Comparison of ENCODE assay signal across 12 cellular contexts in genomic region chr6:140079328-140079727, GRCh38.
A peak's percentile ranks its signal among the peaks of the same experiment; 100 is the strongest.
DNase-seq lines count a peak whose midpoint lies in the region; ATAC-seq and TF ChIP-seq lines count a peak whose summit lies in the region.
"Had no signal": no experiment of that assay in that cellular context is flagged by ENCODE, and none has a peak within 500 bp of the region (broad histone marks: within the 10 kb centered on the region; RNA-seq: fewer than 3 reads in every experiment).

No MANE protein-coding gene starts in this region.

- H3K4me1 ChIP-seq in RWPE2 (ENCODE audit: insufficient read depth, poor library complexity, severe bottlenecking) (peaks cover 30% of the 10 kb centered on the region), thyroid gland (peaks cover 17 to 34% of the 10 kb centered on the region in 2 donors)

- no peaks in the 10 kb centered on the region for H3K27me3 ChIP-seq in RWPE2 (ENCODE audit: insufficient read depth, poor library complexity, severe bottlenecking)
- H3K27me3 ChIP-seq in thyroid gland = no peaks in the 10 kb centered on the region
- H3K27me3 ChIP-seq: foreskin keratinocyte had no signal

- TF ChIP-seq POLR2A in thyroid gland (IDR thresholded peaks at IDR 0.05) = no peak

- intact Hi-C loops in thyroid gland (cut with DNase I) = no loop called here

- H3K4me3 ChIP-seq in RWPE2 (ENCODE audit: severe bottlenecking) (no peak overlapping the region), fibroblast of mammary gland (ENCODE audit: control insufficient read depth, low read depth, low read length) (no peak overlapping the region), thyroid gland (replicated peaks in 1 of 3) (no peak overlapping the region)

- H3K27ac ChIP-seq in RWPE2 (ENCODE audit: poor library complexity, severe bottlenecking) = peak overlapping the region; percentile 42
- peak overlapping the region; percentile 42 to 85 (median 51) for H3K27ac ChIP-seq in thyroid gland
- H3K27ac ChIP-seq: foreskin keratinocyte had no signal

- TF ChIP-seq CTCF in RWPE2 (IDR thresholded peaks at IDR 0.05; ENCODE audit: poor library complexity, severe bottlenecking) = no peak
- TF ChIP-seq CTCF in fibroblast of mammary gland (conservative IDR thresholded peaks at IDR 0.05; ENCODE audit: control insufficient read depth, insufficient read depth, low read depth, low read length) = no peak
- TF ChIP-seq CTCF in thyroid gland (IDR thresholded peaks at IDR 0.05) = no peak

- H3K36me3 ChIP-seq in RWPE2 (ENCODE audit: low read depth) = no peaks in the 10 kb centered on the region
- no peaks in the 10 kb centered on the region for H3K36me3 ChIP-seq in thyroid gland

- WGBS in thyroid gland, 2 donors = 77 to 87% methylated on average over 5 of the region's 5 CpGs

- ATAC-seq in RWPE2 (ENCODE audit: low read depth) (no peak), HG03045 (IDR thresholded peaks at IDR 0.05; ENCODE audit: unreplicated experiment) (no peak), HG03196 (IDR thresholded peaks at IDR 0.05; ENCODE audit: unreplicated experiment) (no peak)
- ATAC-seq: foreskin keratinocyte had no signal

- H3K9me3 ChIP-seq in RWPE2 (ENCODE audit: severe bottlenecking) (no peaks in the 10 kb centered on the region), thyroid gland (no peaks in the 10 kb centered on the region)

- DNase-seq in RWPE2 (ENCODE audit: low spot score) (no peak), fibroblast of mammary gland (ENCODE audit: low read depth) (peak; percentile 39), mucosa of gallbladder (ENCODE audit: low spot score) (peak; percentile 12), thyroid gland (no peak), SW480 (ENCODE audit: low spot score) (no peak)
- no peak for DNase-seq in activated naive CD4-positive, alpha-beta T cell treated with anti-CD3 and anti-CD28 coated beads, Interleukin-2, amount 50 U/mL, for 16 hours
- DNase-seq: activated CD4-positive, alpha-beta T cell treated with anti-CD3 and anti-CD28 coated beads for 48 hours; CD4-positive, alpha-beta memory T cell; foreskin keratinocyte; NCI-H1048 had no signal

Comparison
In these comparisons a context has a peak if more than half of its experiments do, and no peak if none do; other contexts are left out.
1. DNase-seq: peak in fibroblast of mammary gland (single experiment) and mucosa of gallbladder (single experiment); none in RWPE2 (single experiment), thyroid gland (0 of 2), SW480 (single experiment) and activated naive CD4-positive, alpha-beta T cell treated with anti-CD3 and anti-CD28 coated beads, Interleukin-2, amount 50 U/mL, for 16 hours (single experiment).